1 cellular context compared by ENCODE assay signal in genomic region chr16:87383522-87384161, GRCh38.
TF ChIP-seq lines count a peak whose summit lies in the region.

TSS of gene FBXO31 (minus strand) at chr16:87383776. CDS start at chr16:87383744, 32 bp downstream.

TF ChIP-seq in HepG2, 621 proteins besides CTCF, POLR2A, EP300 and RAD21 (continued from another document and continues in another):
- TF ChIP-seq ZMAT5 (CRISPR knock-in tag; IDR thresholded peaks at IDR 0.05; ENCODE audit: borderline replicate concordance, low read depth) (no peak), ZFX (CRISPR knock-in tag; IDR thresholded peaks at IDR 0.05; ENCODE audit: low read depth) (peak; percentile 83; the same call in 1 of the 2 replicates), PATZ1 (CRISPR knock-in tag; IDR thresholded peaks at IDR 0.05) (peak; percentile 93), ZFY (CRISPR knock-in tag; IDR thresholded peaks at IDR 0.05) (peak; percentile 36), ZNF556 (CRISPR knock-in tag; IDR thresholded peaks at IDR 0.05; ENCODE audit: borderline replicate concordance) (peak; percentile 99), IRF2 (CRISPR knock-in tag; IDR thresholded peaks at IDR 0.05) (peak; percentile 97), ZSCAN21 (CRISPR knock-in tag; IDR thresholded peaks at IDR 0.05; ENCODE audit: borderline replicate concordance) (peak; percentile 93; the same call in 1 of the 2 replicates), ZNF101 (CRISPR knock-in tag; IDR thresholded peaks at IDR 0.05; ENCODE audit: borderline replicate concordance, low read depth) (no peak), GTF2F1 (IDR thresholded peaks at IDR 0.05; ENCODE audit: low read length) (peak; percentile 19; the same call in 1 of the 2 replicates), RBM22 (optimal IDR thresholded peaks at IDR 0.05; ENCODE audit: low read length) (peak; percentile 99), FOXP4 (CRISPR knock-in tag; IDR thresholded peaks at IDR 0.05) (peak; percentile 93), MXD4 (CRISPR knock-in tag; IDR thresholded peaks at IDR 0.05) (peak; percentile 76), MAZ (IDR thresholded peaks at IDR 0.05; ENCODE audit: borderline replicate concordance, low read depth, low read length) (peak; percentile 95), MAZ (CRISPR knock-in tag; IDR thresholded peaks at IDR 0.05; ENCODE audit: low read depth) (peak; percentile 97), ZNF318 (CRISPR knock-in tag; IDR thresholded peaks at IDR 0.05) (peak; percentile 88), ZNF138 (CRISPR knock-in tag; IDR thresholded peaks at IDR 0.05; ENCODE audit: low read depth) (no peak), ZNF879 (CRISPR knock-in tag; IDR thresholded peaks at IDR 0.05) (no peak), ZNF414 (CRISPR knock-in tag; IDR thresholded peaks at IDR 0.05) (peak; percentile 98), ZNF232 (CRISPR knock-in tag; IDR thresholded peaks at IDR 0.05; ENCODE audit: borderline replicate concordance) (0 out of 2 replicates have a peak, but pooled peaks have one; percentile 42), ZNF737 (CRISPR knock-in tag; IDR thresholded peaks at IDR 0.05; ENCODE audit: borderline replicate concordance) (no peak; the same call in 1 of the 2 replicates), TERF1 (CRISPR knock-in tag; IDR thresholded peaks at IDR 0.05) (no peak; the same call in 1 of the 2 replicates), ZBTB3 (CRISPR knock-in tag; IDR thresholded peaks at IDR 0.05; ENCODE audit: borderline replicate concordance, low read depth) (peak; percentile 90; the same call in 1 of the 2 replicates), ZFP36L2 (CRISPR knock-in tag; IDR thresholded peaks at IDR 0.05) (peak; percentile 73; the same call in 1 of the 2 replicates), ZNF496 (CRISPR knock-in tag; IDR thresholded peaks at IDR 0.05; ENCODE audit: insufficient replicate concordance) (no peak), ETV5 (CRISPR knock-in tag; IDR thresholded peaks at IDR 0.05; ENCODE audit: borderline replicate concordance) (peak; percentile 97), MZF1 (CRISPR knock-in tag; IDR thresholded peaks at IDR 0.05; ENCODE audit: borderline replicate concordance) (peak; percentile 94; the same call in 1 of the 2 replicates), KAT2B (IDR thresholded peaks at IDR 0.05; ENCODE audit: borderline replicate concordance, low read depth, low read length) (no peak), PRDM4 (CRISPR knock-in tag; IDR thresholded peaks at IDR 0.05; ENCODE audit: borderline replicate concordance) (no peak), MXD1 (CRISPR knock-in tag; IDR thresholded peaks at IDR 0.05) (no peak), ZBTB2 (CRISPR knock-in tag; IDR thresholded peaks at IDR 0.05; ENCODE audit: low read depth) (no peak; the same call in none of the 2 replicates), ZNF292 (CRISPR knock-in tag; IDR thresholded peaks at IDR 0.05; ENCODE audit: borderline replicate concordance, low read depth) (0 out of 2 replicates have a peak, but pooled peaks have one; percentile 49), ZNF276 (CRISPR knock-in tag; IDR thresholded peaks at IDR 0.05; ENCODE audit: low read depth) (peak; percentile 34; the same call in 1 of the 2 replicates), ZNF572 (CRISPR knock-in tag; IDR thresholded peaks at IDR 0.05) (no peak)
